ENCODE assay signal across 24 cellular contexts in genomic region chr15:35254052-35254451, GRCh38.
"Had no signal": no experiment of that assay in that cellular context is flagged by ENCODE, and none has a peak within 500 bp of the region (broad histone marks: within the 10 kb centered on the region; RNA-seq: fewer than 3 reads in every experiment).

No MANE protein-coding gene starts in this region.

- H3K4me2 ChIP-seq: SK-N-SH had no signal

- H3K27ac ChIP-seq: adrenal gland, Peyer's patch, RWPE1, SJCRH30, VCaP had no signal

- H3K4me1 Mint-ChIP-seq: activated CD4-positive, alpha-beta T cell treated with anti-CD3 and anti-CD28 coated beads for 36 hours; activated naive CD8-positive, alpha-beta T cell treated with anti-CD3 and anti-CD28 coated beads, Interleukin-2, amount 10 ng/mL, durations not matched to agents 7 days and 5 days had no signal

- H3K9me3 ChIP-seq: adrenal gland, Peyer's patch, SJCRH30, SK-N-SH had no signal

- H3K27me3 Mint-ChIP-seq: activated CD4-positive, alpha-beta T cell treated with anti-CD3 and anti-CD28 coated beads for 36 hours; activated CD8-positive, alpha-beta T cell treated with anti-CD3 and anti-CD28 coated beads for 36 hours; activated naive CD8-positive, alpha-beta T cell treated with anti-CD3 and anti-CD28 coated beads, Interleukin-2, amount 10 ng/mL, durations not matched to agents 7 days and 5 days had no signal

- H3K27me3 ChIP-seq: adrenal gland, Peyer's patch, SJCRH30 had no signal

- H3K4me1 ChIP-seq: adrenal gland, Peyer's patch, SJCRH30 had no signal

- H3K36me3 Mint-ChIP-seq: activated naive CD8-positive, alpha-beta T cell treated with anti-CD3 and anti-CD28 coated beads, Interleukin-2, amount 10 ng/mL, durations not matched to agents 7 days and 5 days had no signal

- H3K9me3 Mint-ChIP-seq: activated CD8-positive, alpha-beta T cell treated with anti-CD3 and anti-CD28 coated beads for 36 hours; activated naive CD8-positive, alpha-beta T cell treated with anti-CD3 and anti-CD28 coated beads, Interleukin-2, amount 10 ng/mL, durations not matched to agents 7 days and 5 days had no signal

- H3K4me3 Mint-ChIP-seq: activated CD4-positive, alpha-beta T cell treated with anti-CD3 and anti-CD28 coated beads for 36 hours; activated CD8-positive, alpha-beta T cell treated with anti-CD3 and anti-CD28 coated beads for 36 hours; activated naive CD8-positive, alpha-beta T cell treated with anti-CD3 and anti-CD28 coated beads, Interleukin-2, amount 10 ng/mL, durations not matched to agents 7 days and 5 days had no signal

- H3K27ac Mint-ChIP-seq: activated CD4-positive, alpha-beta T cell treated with anti-CD3 and anti-CD28 coated beads for 36 hours; activated CD8-positive, alpha-beta T cell treated with anti-CD3 and anti-CD28 coated beads for 36 hours; activated naive CD8-positive, alpha-beta T cell treated with anti-CD3 and anti-CD28 coated beads, Interleukin-2, amount 10 ng/mL, durations not matched to agents 7 days and 5 days had no signal

- H3K36me3 ChIP-seq: adrenal gland, Peyer's patch, SJCRH30 had no signal

- H3K9me2 ChIP-seq: SK-N-SH had no signal

- DNase-seq: activated CD4-positive, alpha-beta T cell treated with anti-CD3 and anti-CD28 coated beads for 36 hours; activated CD8-positive, alpha-beta memory T cell treated with anti-CD3 and anti-CD28 coated beads, Interleukin-2, amount 50 U/mL, for 48 hours; activated CD8-positive, alpha-beta T cell treated with anti-CD3 and anti-CD28 coated beads for 36 hours; activated naive CD4-positive, alpha-beta T cell treated with anti-CD3 and anti-CD28 coated beads, Interleukin-2, amount 50 U/mL, for 16 hours; activated naive CD8-positive, alpha-beta T cell treated with anti-CD3 and anti-CD28 coated beads, Interleukin-2, amount 10 ng/mL, durations not matched to agents 7 days and 5 days; activated T-cell treated with anti-CD3 and anti-CD28 coated beads, Interleukin-2, amount 50 U/mL, for 1 hour; adrenal gland; anterior cingulate cortex; Kasumi-1; NCI-H1048; NCI-H146; NCI-H187 treated with DMSO at 0.1 percent for 48 hours; NCI-H2081 treated with DMSO at 0.1 percent for 48 hours; NCI-H446 treated with DMSO at 0.1 percent for 48 hours; NCI-H524 treated with DMSO at 0.1 percent for 48 hours; NCI-H82; NK-92 treated with Interleukin-12 subunit alpha and Interleukin-12 subunit beta, amount 100 ng/mL, for 24 hours; Peyer's patch; Right ventricle myocardium superior; SJCRH30; SK-N-SH; T-helper 1 cell had no signal

- H3K9ac ChIP-seq: SK-N-SH had no signal

- H3K4me3 ChIP-seq: adrenal gland, Peyer's patch, SJCRH30 had no signal

- ATAC-seq: activated CD4-positive, alpha-beta T cell treated with anti-CD3 and anti-CD28 coated beads for 36 hours; activated CD8-positive, alpha-beta T cell treated with anti-CD3 and anti-CD28 coated beads for 36 hours had no signal
